ENCODE assay signal across 8 cellular contexts in genomic region chr15:99729920-99730319, GRCh38. TPM values are rescaled to one million over a fixed set of nuclear protein-coding genes. Genes with fewer than 3 reads are reported as not detected.
DNase-seq lines count a peak whose midpoint lies in the region; ATAC-seq and TF ChIP-seq lines count a peak whose summit lies in the region.

No MANE protein-coding gene starts in this region.

- H3K27me3 ChIP-seq in GM06990 (replicated peaks; ENCODE audit: control insufficient read depth, insufficient read depth, low read length): no peaks in the 10 kb centered on the region
- no peaks in the 10 kb centered on the region for H3K27me3 ChIP-seq in Loucy (ENCODE audit: insufficient read depth, low read length, poor library complexity, severe bottlenecking)

- H3K9me2 ChIP-seq in Loucy (replicated peaks; ENCODE audit: low read depth, low read length): no peaks in the 10 kb centered on the region

- no peak overlapping the region for H3K4me2 ChIP-seq in Loucy (ENCODE audit: low read depth, low read length, poor library complexity, severe bottlenecking)

- H3K9me3 ChIP-seq in Loucy (ENCODE audit: insufficient read depth, low read depth, low read length): no peaks in the 10 kb centered on the region

- peaks cover 3% of the 10 kb centered on the region for H3K36me3 ChIP-seq in GM06990 (ENCODE audit: control insufficient read depth, insufficient read depth, low read length)
- H3K36me3 ChIP-seq in Loucy (ENCODE audit: insufficient read depth, low read length): no peaks in the 10 kb centered on the region

- peaks cover 25% of the 10 kb centered on the region for H3K36me3 Mint-ChIP-seq in nephron progenitor cell (ENCODE audit: low read depth)

- peaks cover 4% of the 10 kb centered on the region for H3K4me1 ChIP-seq in Loucy (ENCODE audit: insufficient read depth, low read length, poor library complexity, severe bottlenecking)

- no peak overlapping the region for H3K4me3 Mint-ChIP-seq in nephron progenitor cell

- H3K4me3 ChIP-seq in GM06990 (replicated peaks; ENCODE audit: low read depth, low read length): no peak overlapping the region
- no peak overlapping the region for H3K4me3 ChIP-seq in Loucy (ENCODE audit: low read length, poor library complexity, severe bottlenecking)

- H2AFZ ChIP-seq in Loucy (ENCODE audit: low read length): no peak overlapping the region

- peaks cover 19% of the 10 kb centered on the region for H3K9me3 Mint-ChIP-seq in nephron progenitor cell

- H3F3A ChIP-seq in Loucy (ENCODE audit: low read depth): no peaks in the 10 kb centered on the region

- H3K27ac Mint-ChIP-seq in nephron progenitor cell: no peak overlapping the region

- no peaks in the 10 kb centered on the region for H4K20me1 ChIP-seq in Loucy (ENCODE audit: insufficient read depth, low read length, poor library complexity, severe bottlenecking)

- TF ChIP-seq CTCF in GM06990 (IDR thresholded peaks at IDR 0.05; ENCODE audit: insufficient read depth, low read length, poor library complexity, severe bottlenecking) (peak; percentile 53), Loucy (conservative IDR thresholded peaks at IDR 0.05; ENCODE audit: low read length) (peak; percentile 76), nephron progenitor cell (IDR thresholded peaks at IDR 0.05) (peak; percentile 28)

- DNase-seq in GM06990 (ENCODE audit: extremely low read depth, insufficient read length): no peak
- DNase-seq in dermis microvascular lymphatic vessel endothelial cell (ENCODE audit: low read depth in 2 of 2): peak; percentile 29 to 60
- peak; percentile 13 for DNase-seq in nephron progenitor cell
- no peak for DNase-seq in NCI-H1092 (lab: John Stamatoyannopoulos, UW)

- ATAC-seq in HG03565 (IDR thresholded peaks at IDR 0.05; ENCODE audit: unreplicated experiment): no peak
- ATAC-seq in GM21825 (IDR thresholded peaks at IDR 0.05; ENCODE audit: unreplicated experiment): no peak
- ATAC-seq in HG03108 (IDR thresholded peaks at IDR 0.05; ENCODE audit: unreplicated experiment): no peak

- peaks cover 29% of the 10 kb centered on the region for H3K27me3 Mint-ChIP-seq in nephron progenitor cell (ENCODE audit: low read depth, poor library complexity)

- H3K4me1 Mint-ChIP-seq in nephron progenitor cell: peaks cover 57% of the 10 kb centered on the region

- no peaks in the 10 kb centered on the region for H3K79me2 ChIP-seq in Loucy (ENCODE audit: insufficient read depth, low read length)

- no peak overlapping the region for H3K9ac ChIP-seq in Loucy (ENCODE audit: low read depth, low read length, poor library complexity, severe bottlenecking)

RNA-seq across cellular contexts. Expression of gene LYSMD4, which starts 3.3 kb away (rescaled TPM):
- total RNA-seq in dermis microvascular lymphatic vessel endothelial cell: 4.6 and 5.8 TPM in 2 replicates

Comparison
In these comparisons a context has a peak if more than half of its experiments do, and no peak if none do; other contexts are left out.
1. DNase-seq: peak in dermis microvascular lymphatic vessel endothelial cell (2 of 2) and nephron progenitor cell (single experiment); none in GM06990 (single experiment) and NCI-H1092 (single experiment).
2. Peak in every context shown above with its lines, with median percentiles within 50 percentile points of each other: CTCF ChIP-seq.